11 cellular contexts compared by ENCODE assay signal in genomic region chr15:89139613-89140499, GRCh38. TPM values are rescaled to one million over a fixed set of nuclear protein-coding genes. Genes with fewer than 3 reads are reported as not detected.
DNase-seq lines count a peak whose midpoint lies in the region; TF ChIP-seq lines count a peak whose summit lies in the region.
"Had no signal": no experiment of that assay in that cellular context is flagged by ENCODE, and none has a peak within 500 bp of the region (broad histone marks: within the 10 kb centered on the region; RNA-seq: fewer than 3 reads in every experiment).

No MANE protein-coding gene starts in this region.

- peaks cover 34% of the 10 kb centered on the region; the same call in 1 of the 2 replicates for H3K79me2 ChIP-seq in Loucy (ENCODE audit: insufficient read depth, low read length)

- 73% methylated on average over 8 of the region's 8 CpGs for WGBS in esophagus muscularis mucosa
- 84 to 86% (median 84%) methylated on average over 8 of the region's 8 CpGs for WGBS in ovary, 3 donors

- H3K36me3 ChIP-seq in Loucy (ENCODE audit: insufficient read depth, low read length) (peaks cover 9% of the 10 kb centered on the region; the same call in 1 of the 2 replicates), esophagus muscularis mucosa (peaks cover 0 to 19% (median 0%) of the 10 kb centered on the region in 4 donors), ovary (no peaks in the 10 kb centered on the region)

- TF ChIP-seq POLR2A in esophagus muscularis mucosa (IDR thresholded peaks at IDR 0.05; ENCODE audit: low read depth), result no peak
- TF ChIP-seq POLR2A in ovary (IDR thresholded peaks at IDR 0.05), result no peak

- no peak for DNase-seq in AG04450 (ENCODE audit: low read depth, low spot score)
- no peak for DNase-seq in esophagus muscularis mucosa (ENCODE audit: extremely low spot score)
- peak; percentile 53 for DNase-seq in midbrain (lab: John Stamatoyannopoulos, UW)
- no peak for DNase-seq in epidermal melanocyte (ENCODE audit: insufficient read length, low spot score)
- no peak for DNase-seq in ovary
- no peak for DNase-seq in activated CD4-positive, alpha-beta T cell treated with anti-CD3 and anti-CD28 coated beads, Interleukin-2, amount 50 U/mL, for 48 hours
- no peak for DNase-seq in NCI-H1930 (lab: John Stamatoyannopoulos, UW)
- DNase-seq: activated T-cell treated with anti-CD3 and anti-CD28 coated beads for 4 hours; Calu3; stimulated activated CD4-positive, alpha-beta T cell treated with anti-CD3 and anti-CD28 coated beads, Interleukin-1b, Interleukin-23, amount 100 ng/mL, for 48 hours had no signal

- TF ChIP-seq EP300 in esophagus muscularis mucosa (IDR thresholded peaks at IDR 0.05), result no peak
- TF ChIP-seq EP300 in ovary (IDR thresholded peaks at IDR 0.05), result no peak

- H3K27me3 ChIP-seq in AG04450 (ENCODE audit: control insufficient read depth, insufficient read depth, low read length) (no peaks in the 10 kb centered on the region), Loucy (ENCODE audit: insufficient read depth, low read length, poor library complexity, severe bottlenecking) (no peaks in the 10 kb centered on the region), esophagus muscularis mucosa (no peaks in the 10 kb centered on the region), ovary (no peaks in the 10 kb centered on the region)

- intact Hi-C loops in esophagus muscularis mucosa (cut with DNase I) (no loop called here), ovary (cut with DNase I) (no loop called here)

- H3K4me2 ChIP-seq in Loucy (ENCODE audit: low read depth, low read length, poor library complexity, severe bottlenecking), result peak overlapping the region; percentile 44

- POLR2A ChIA-PET in AG04450 (lab: Yijun Ruan, JAX), result interaction anchor here (1.7 kb wide), 1 partner anchor 52 kb away, joined by 5 read pairs; the partner anchor contains the start of gene ABHD2

- H3F3A ChIP-seq in Loucy (ENCODE audit: low read depth), result no peaks in the 10 kb centered on the region

- TF ChIP-seq CTCF in AG04450 (IDR thresholded peaks at IDR 0.05; ENCODE audit: low read depth, low read length) (peak; percentile 15; the same call in 1 of the 2 replicates), Loucy (conservative IDR thresholded peaks at IDR 0.05; ENCODE audit: low read length) (peak; percentile 46), esophagus muscularis mucosa (IDR thresholded peaks at IDR 0.05) (no peak), ovary (IDR thresholded peaks at IDR 0.05) (no peak)

- no peaks in the 10 kb centered on the region for H3K9me2 ChIP-seq in Loucy (replicated peaks; ENCODE audit: low read depth, low read length)

- no peaks in the 10 kb centered on the region for H3K9me3 ChIP-seq in AG04450 (ENCODE audit: control insufficient read depth, insufficient read depth, low read length)
- no peaks in the 10 kb centered on the region for H3K9me3 ChIP-seq in Loucy (ENCODE audit: insufficient read depth, low read depth, low read length)
- no peaks in the 10 kb centered on the region for H3K9me3 ChIP-seq in esophagus muscularis mucosa
- H3K9me3 ChIP-seq in ovary, result no peaks in the 10 kb centered on the region

- no peak overlapping the region for H2AFZ ChIP-seq in Loucy (ENCODE audit: low read length)

- H3K9ac ChIP-seq in Loucy (ENCODE audit: low read depth, low read length, poor library complexity, severe bottlenecking), result peak overlapping the region; percentile 19

- peaks cover 3% of the 10 kb centered on the region for H4K20me1 ChIP-seq in Loucy (ENCODE audit: insufficient read depth, low read length, poor library complexity, severe bottlenecking)

- H3K4me1 ChIP-seq in Loucy (ENCODE audit: insufficient read depth, low read length, poor library complexity, severe bottlenecking) (peaks cover 58% of the 10 kb centered on the region), esophagus muscularis mucosa (peaks cover 85 to 91% (median 89%) of the 10 kb centered on the region in 4 donors), ovary (ENCODE audit: insufficient read depth) (peaks cover 24% of the 10 kb centered on the region)

- H3K27ac ChIP-seq in AG04450 (ENCODE audit: low read depth, low read length) (no peak overlapping the region), esophagus muscularis mucosa (replicated peaks in 1 of 4) (peak overlapping the region in 3 of 4 donors; percentile 24 to 42 (median 29)), ovary (no peak overlapping the region)

- H3K4me3 ChIP-seq in AG04450 (ENCODE audit: low read depth, low read length) (no peak overlapping the region), Loucy (ENCODE audit: low read length, poor library complexity, severe bottlenecking) (no peak overlapping the region), esophagus muscularis mucosa (no peak overlapping the region), ovary (no peak overlapping the region)

- CTCF ChIA-PET in AG04450 (lab: Charles Lee), result interaction anchor here (0.8 to 2.1 kb wide), 6 partner anchors 10 to 82 kb away, joined by 3 to 15 read pairs (median 4); no protein-coding TSS in a partner anchor

RNA-seq across cellular contexts. Expression of gene ABHD2, which starts 51.6 kb away (rescaled TPM):
- polyA plus RNA-seq in AG04450 (2011; rRNA removed) (51.5 and 60.1 TPM in 2 replicates), ovary (100 to 1,000 TPM in 1 of 2 donors, 10 to 100 TPM in 1; 17.0 to 100 TPM)
- 153 and 175 TPM in 2 replicates for polyA minus RNA-seq in AG04450 (2011; rRNA and poly(A)+ RNA removed)
- total RNA-seq in esophagus muscularis mucosa (10 to 100 TPM; 49.8 to 82.3 (median 72.1) TPM), ovary (100 to 1,000 TPM in 1 of 7 donors, 10 to 100 TPM in 6; 37.2 to 107 (median 89.5) TPM)

Comparison
In these comparisons a context has a peak if more than half of its experiments do, and no peak if none do; other contexts are left out.
1. H3K27ac ChIP-seq: peak in esophagus muscularis mucosa (3 of 4); none in AG04450 (single experiment) and ovary (0 of 2).
2. CTCF ChIP-seq: peak in AG04450 (single experiment) and Loucy (single experiment); none in esophagus muscularis mucosa (0 of 3) and ovary (0 of 3).